ENCODE assay signal across 10 cellular contexts in genomic region chr3:190721330-190721729, GRCh38.
DNase-seq lines count a peak whose midpoint lies in the region; ATAC-seq and TF ChIP-seq lines count a peak whose summit lies in the region.
"Had no signal": no experiment of that assay in that cellular context is flagged by ENCODE, and none has a peak within 500 bp of the region (broad histone marks: within the 10 kb centered on the region; RNA-seq: fewer than 3 reads in every experiment).

No MANE protein-coding gene starts in this region.

- no peak overlapping the region for H3K4me3 Mint-ChIP-seq in endothelial cell (ENCODE audit: unreplicated experiment)
- H3K4me3 Mint-ChIP-seq: stimulated activated naive CD8-positive, alpha-beta T cell treated with anti-CD3 and anti-CD28 coated beads, Interleukin-15, Interleukin-2, amounts not matched to agents 100 ng/mL and 50 ng/mL, for 24 hours had no signal

- H3K4me1 Mint-ChIP-seq in endothelial cell (ENCODE audit: unreplicated experiment), result no peaks in the 10 kb centered on the region

- no peaks in the 10 kb centered on the region for H3K27me3 ChIP-seq in thyroid gland
- no peaks in the 10 kb centered on the region for H3K27me3 ChIP-seq in dorsolateral prefrontal cortex

- no peak for TF ChIP-seq CTCF in thyroid gland (IDR thresholded peaks at IDR 0.05)
- no peak for TF ChIP-seq CTCF in endothelial cell (IDR thresholded peaks at IDR 0.05; ENCODE audit: unreplicated experiment)
- TF ChIP-seq CTCF in dorsolateral prefrontal cortex (IDR thresholded peaks at IDR 0.05 in 54 of 56, conservative IDR thresholded peaks at IDR 0.05 in 2 of 56; ENCODE audit: low read depth in 1 of 56, partially characterized antibody in 56 of 56), result no peak

- peak; percentile 93 for ATAC-seq in GM19043 (IDR thresholded peaks at IDR 0.05; ENCODE audit: low read depth, unreplicated experiment)
- peak; percentile 84 for ATAC-seq in HG02870 (IDR thresholded peaks at IDR 0.05; ENCODE audit: unreplicated experiment)

- intact Hi-C loops in thyroid gland (cut with DNase I), result no loop called here
- intact Hi-C loops in dorsolateral prefrontal cortex (cut with DNase I), result no loop called here

- H3K36me3 ChIP-seq in thyroid gland, result no peaks in the 10 kb centered on the region
- H3K36me3 ChIP-seq: WERI-Rb-1 had no signal

- no peaks in the 10 kb centered on the region for H3K36me3 Mint-ChIP-seq in endothelial cell (ENCODE audit: low read depth, unreplicated experiment)

- H3K27me3 Mint-ChIP-seq in endothelial cell (ENCODE audit: unreplicated experiment), result no peaks in the 10 kb centered on the region
- H3K27me3 Mint-ChIP-seq: stimulated activated naive CD8-positive, alpha-beta T cell treated with anti-CD3 and anti-CD28 coated beads, Interleukin-15, Interleukin-2, amounts not matched to agents 100 ng/mL and 50 ng/mL, for 24 hours had no signal

- H3K4me3 ChIP-seq in thyroid gland (replicated peaks in 1 of 3) (no peak overlapping the region), dorsolateral prefrontal cortex (no peak overlapping the region)
- H3K4me3 ChIP-seq: lung had no signal

- H3K27ac Mint-ChIP-seq in endothelial cell (ENCODE audit: unreplicated experiment), result no peak overlapping the region
- H3K27ac Mint-ChIP-seq: stimulated activated naive CD8-positive, alpha-beta T cell treated with anti-CD3 and anti-CD28 coated beads, Interleukin-15, Interleukin-2, amounts not matched to agents 100 ng/mL and 50 ng/mL, for 24 hours had no signal

- WGBS in thyroid gland, 2 donors, result 43 to 69% methylated on average over 5 of the region's 5 CpGs

- DNase-seq in NCI-H146 (lab: John Stamatoyannopoulos, UW) (peak; percentile 25), thyroid gland (peak; percentile 40 to 61), endothelial cell (ENCODE audit: low spot score) (no peak), dorsolateral prefrontal cortex (no peak)
- no peak for DNase-seq in central memory CD4-positive, alpha-beta T cell
- DNase-seq: WERI-Rb-1 had no signal

- H3K9me3 ChIP-seq in thyroid gland, result no peaks in the 10 kb centered on the region

- no peak for TF ChIP-seq POLR2A in thyroid gland (IDR thresholded peaks at IDR 0.05)

- no peaks in the 10 kb centered on the region for H3K4me1 ChIP-seq in thyroid gland

- no peaks in the 10 kb centered on the region for H3K9me3 Mint-ChIP-seq in endothelial cell (ENCODE audit: unreplicated experiment)
- H3K9me3 Mint-ChIP-seq: stimulated activated naive CD8-positive, alpha-beta T cell treated with anti-CD3 and anti-CD28 coated beads, Interleukin-15, Interleukin-2, amounts not matched to agents 100 ng/mL and 50 ng/mL, for 24 hours had no signal

- H3K27ac ChIP-seq in thyroid gland, result no peak overlapping the region
- no peak overlapping the region for H3K27ac ChIP-seq in dorsolateral prefrontal cortex
- H3K27ac ChIP-seq: WERI-Rb-1 had no signal

Comparison
In these comparisons a context has a peak if more than half of its experiments do, and no peak if none do; other contexts are left out.
1. DNase-seq: peak in NCI-H146 (single experiment) and thyroid gland (2 of 2); none in endothelial cell (single experiment), dorsolateral prefrontal cortex (0 of 10) and central memory CD4-positive, alpha-beta T cell (single experiment).